22 cellular contexts compared by ENCODE assay signal in the genomic region with DNA sequence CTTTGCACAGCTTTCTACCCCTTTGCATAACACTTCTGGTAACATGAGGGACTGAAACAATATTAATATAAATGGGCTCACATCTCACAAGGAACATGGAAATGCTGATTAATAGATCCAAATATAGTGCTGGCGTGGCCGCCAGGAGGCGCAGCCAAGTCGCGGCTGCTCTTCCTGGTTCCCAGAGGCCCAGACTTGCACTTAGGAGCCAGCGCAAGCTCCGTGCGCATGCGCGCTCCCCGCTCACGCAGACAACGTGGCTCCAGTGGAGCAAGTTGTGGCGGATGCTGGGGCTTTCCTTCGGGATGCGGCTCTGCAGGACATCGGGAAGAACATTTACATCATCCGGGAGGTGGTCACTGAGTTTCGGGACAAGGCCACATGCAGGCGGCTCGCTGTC.
A peak's percentile ranks its signal among the peaks of the same experiment; 100 is the strongest.
DNase-seq lines count a peak whose midpoint lies in the region; ATAC-seq and TF ChIP-seq lines count a peak whose summit lies in the region.
"Had no signal": no experiment of that assay in that cellular context is flagged by ENCODE, and none has a peak within 500 bp of the region (broad histone marks: within the 10 kb centered on the region; RNA-seq: fewer than 3 reads in every experiment).

No MANE protein-coding gene starts in this region.

- DNase-seq in right cardiac atrium: peak in 2 of 3 donors; percentile 10 to 27
- DNase-seq in right atrium auricular region (ENCODE audit: low spot score): no peak
- DNase-seq in WTC11 (ENCODE audit: low spot score): peak; percentile 50
- DNase-seq in mesendoderm: peak; percentile 70
- DNase-seq in activated CD4-positive, alpha-beta T cell treated with anti-CD3 and anti-CD28 coated beads for 4 hours: no peak
- no peak for DNase-seq in coronary artery (ENCODE audit: low spot score)
- DNase-seq in SW480 (ENCODE audit: low spot score): no peak
- no peak for DNase-seq in stimulated activated naive CD4-positive, alpha-beta T cell (lab: John Stamatoyannopoulos, UW)
- DNase-seq: 8988T; Calu3; CD4-positive, alpha-beta memory T cell; DMS53; IMR-90; Karpas-422; MG63; NCI-H1092 treated with DMSO at 0.1 percent for 48 hours; NCI-H2081; NCI-H446 treated with DMSO at 0.1 percent for 48 hours; NCI-H69; Peyer's patch; SHP77 had no signal

- no peak overlapping the region for H3K4me3 Mint-ChIP-seq in WTC11
- H3K4me3 Mint-ChIP-seq: CD4-positive, alpha-beta memory T cell had no signal

- H3K27me3 ChIP-seq in right cardiac atrium (ENCODE audit: control insufficient read depth, insufficient read depth) (no peaks in the 10 kb centered on the region), right atrium auricular region (no peaks in the 10 kb centered on the region), mesendoderm (ENCODE audit: insufficient read depth, low read length, poor library complexity) (no peaks in the 10 kb centered on the region)
- H3K27me3 ChIP-seq: MG63, Peyer's patch had no signal

- no peak overlapping the region for H3K56ac ChIP-seq in mesendoderm (ENCODE audit: low read length)

- H3K4ac ChIP-seq in mesendoderm (ENCODE audit: low read depth, low read length): no peak overlapping the region

- no peak overlapping the region for H2BK15ac ChIP-seq in mesendoderm (replicated peaks; ENCODE audit: low read depth)

- CTCF ChIA-PET in WTC11 (lab: Charles Lee): interaction anchor here (1.0 to 3.3 kb wide), 9 partner anchors 17 to 378 kb away, joined by 3 to 23 read pairs (median 4); no protein-coding TSS in a partner anchor

- H4K8ac ChIP-seq in mesendoderm (ENCODE audit: low read depth, low read length): no peak overlapping the region

- no peak overlapping the region for H3K4me2 ChIP-seq in mesendoderm (ENCODE audit: low read length)

- H3K27ac ChIP-seq in right cardiac atrium (ENCODE audit: low read length): no peak overlapping the region
- H3K27ac ChIP-seq in right atrium auricular region: no peak overlapping the region
- no peak overlapping the region for H3K27ac ChIP-seq in mesendoderm (ENCODE audit: low read depth, low read length)
- H3K27ac ChIP-seq in coronary artery: no peak overlapping the region
- H3K27ac ChIP-seq: Peyer's patch, SK-N-MC had no signal

- no peaks in the 10 kb centered on the region for H3K79me2 ChIP-seq in mesendoderm (ENCODE audit: control insufficient read depth, insufficient read depth, low read length)

- H3K23ac ChIP-seq in mesendoderm (ENCODE audit: low read length): no peak overlapping the region

- no peaks in the 10 kb centered on the region for H3K36me3 ChIP-seq in right atrium auricular region
- no peaks in the 10 kb centered on the region for H3K36me3 ChIP-seq in mesendoderm (ENCODE audit: control insufficient read depth, insufficient read depth, low read length)
- H3K36me3 ChIP-seq: MG63, Peyer's patch had no signal

- intact Hi-C loops in right cardiac atrium (cut with DNase I): no loop called here

- H3K4me1 Mint-ChIP-seq in WTC11: peaks cover 10% of the 10 kb centered on the region
- H3K4me1 Mint-ChIP-seq: CD4-positive, alpha-beta memory T cell had no signal

- H4K5ac ChIP-seq in mesendoderm (ENCODE audit: low read length): no peak overlapping the region

- no peak overlapping the region for H2BK5ac ChIP-seq in mesendoderm (ENCODE audit: low read length)

- TF ChIP-seq CTCF in right atrium auricular region (IDR thresholded peaks at IDR 0.05) (no peak), WTC11 (IDR thresholded peaks at IDR 0.05) (peak; percentile 31; the same call in 1 of the 2 replicates), coronary artery (IDR thresholded peaks at IDR 0.05) (no peak)

- no peak overlapping the region for H2AK5ac ChIP-seq in mesendoderm (ENCODE audit: low read length)

- no peaks in the 10 kb centered on the region for H3K9me3 Mint-ChIP-seq in WTC11

- no peak for ATAC-seq in right cardiac atrium
- ATAC-seq in WTC11: peak; percentile 70

- H3K9ac ChIP-seq in mesendoderm (ENCODE audit: low read length): no peak overlapping the region

- H3K27me3 Mint-ChIP-seq in WTC11 (ENCODE audit: low read depth): peaks cover 3% of the 10 kb centered on the region
- H3K27me3 Mint-ChIP-seq: CD4-positive, alpha-beta memory T cell had no signal

- no peak overlapping the region for H3K18ac ChIP-seq in mesendoderm (ENCODE audit: low read length)

- WGBS in right cardiac atrium: 86% methylated on average over 21 of the region's 21 CpGs
- no CpG with 5 or more reads among the region's 21 CpGs for WGBS in mesendoderm (ENCODE audit: extremely low coverage, insufficient coverage, low lambda C conversion rate)

- H2BK120ac ChIP-seq in mesendoderm (ENCODE audit: low read depth, low read length): no peak overlapping the region

- no peaks in the 10 kb centered on the region for H3K9me3 ChIP-seq in right cardiac atrium (ENCODE audit: control insufficient read depth, low read length)
- no peaks in the 10 kb centered on the region for H3K9me3 ChIP-seq in right atrium auricular region
- H3K9me3 ChIP-seq: MG63, Peyer's patch had no signal

- POLR2A ChIA-PET in WTC11 (lab: Charles Lee): no interaction called here

- no peaks in the 10 kb centered on the region for H3K36me3 Mint-ChIP-seq in WTC11
- H3K36me3 Mint-ChIP-seq: CD4-positive, alpha-beta memory T cell had no signal

- H3K79me1 ChIP-seq in mesendoderm (ENCODE audit: low read length): no peaks in the 10 kb centered on the region

- H3K27ac Mint-ChIP-seq in WTC11: no peak overlapping the region
- H3K27ac Mint-ChIP-seq: CD4-positive, alpha-beta memory T cell had no signal

- no peak overlapping the region for H3K4me3 ChIP-seq in right cardiac atrium (ENCODE audit: low read length)
- H3K4me3 ChIP-seq in right atrium auricular region: no peak overlapping the region
- H3K4me3 ChIP-seq in mesendoderm (ENCODE audit: low read length): no peak overlapping the region
- H3K4me3 ChIP-seq in coronary artery: no peak overlapping the region
- H3K4me3 ChIP-seq: MG63, Peyer's patch, SK-N-MC had no signal

- H3K4me1 ChIP-seq in right cardiac atrium (ENCODE audit: control insufficient read depth, insufficient read depth, low read length) (no peaks in the 10 kb centered on the region), right atrium auricular region (peaks cover 0 to 5% of the 10 kb centered on the region in 2 donors), mesendoderm (ENCODE audit: control insufficient read depth, low read depth, low read length) (peaks cover 1% of the 10 kb centered on the region)
- H3K4me1 ChIP-seq: Peyer's patch had no signal

TF ChIP-seq in WTC11, 78 proteins besides CTCF, POLR2A, EP300 and RAD21 (continues in another document):
- TF ChIP-seq RORB (CRISPR knock-in tag; IDR thresholded peaks at IDR 0.05) (no peak), FOXK1 (CRISPR knock-in tag; IDR thresholded peaks at IDR 0.05) (no peak), NFE2L1 (CRISPR knock-in tag; IDR thresholded peaks at IDR 0.05) (no peak), ZNF671 (CRISPR knock-in tag; IDR thresholded peaks at IDR 0.05) (no peak)
- TF ChIP-seq, protein P1, sequence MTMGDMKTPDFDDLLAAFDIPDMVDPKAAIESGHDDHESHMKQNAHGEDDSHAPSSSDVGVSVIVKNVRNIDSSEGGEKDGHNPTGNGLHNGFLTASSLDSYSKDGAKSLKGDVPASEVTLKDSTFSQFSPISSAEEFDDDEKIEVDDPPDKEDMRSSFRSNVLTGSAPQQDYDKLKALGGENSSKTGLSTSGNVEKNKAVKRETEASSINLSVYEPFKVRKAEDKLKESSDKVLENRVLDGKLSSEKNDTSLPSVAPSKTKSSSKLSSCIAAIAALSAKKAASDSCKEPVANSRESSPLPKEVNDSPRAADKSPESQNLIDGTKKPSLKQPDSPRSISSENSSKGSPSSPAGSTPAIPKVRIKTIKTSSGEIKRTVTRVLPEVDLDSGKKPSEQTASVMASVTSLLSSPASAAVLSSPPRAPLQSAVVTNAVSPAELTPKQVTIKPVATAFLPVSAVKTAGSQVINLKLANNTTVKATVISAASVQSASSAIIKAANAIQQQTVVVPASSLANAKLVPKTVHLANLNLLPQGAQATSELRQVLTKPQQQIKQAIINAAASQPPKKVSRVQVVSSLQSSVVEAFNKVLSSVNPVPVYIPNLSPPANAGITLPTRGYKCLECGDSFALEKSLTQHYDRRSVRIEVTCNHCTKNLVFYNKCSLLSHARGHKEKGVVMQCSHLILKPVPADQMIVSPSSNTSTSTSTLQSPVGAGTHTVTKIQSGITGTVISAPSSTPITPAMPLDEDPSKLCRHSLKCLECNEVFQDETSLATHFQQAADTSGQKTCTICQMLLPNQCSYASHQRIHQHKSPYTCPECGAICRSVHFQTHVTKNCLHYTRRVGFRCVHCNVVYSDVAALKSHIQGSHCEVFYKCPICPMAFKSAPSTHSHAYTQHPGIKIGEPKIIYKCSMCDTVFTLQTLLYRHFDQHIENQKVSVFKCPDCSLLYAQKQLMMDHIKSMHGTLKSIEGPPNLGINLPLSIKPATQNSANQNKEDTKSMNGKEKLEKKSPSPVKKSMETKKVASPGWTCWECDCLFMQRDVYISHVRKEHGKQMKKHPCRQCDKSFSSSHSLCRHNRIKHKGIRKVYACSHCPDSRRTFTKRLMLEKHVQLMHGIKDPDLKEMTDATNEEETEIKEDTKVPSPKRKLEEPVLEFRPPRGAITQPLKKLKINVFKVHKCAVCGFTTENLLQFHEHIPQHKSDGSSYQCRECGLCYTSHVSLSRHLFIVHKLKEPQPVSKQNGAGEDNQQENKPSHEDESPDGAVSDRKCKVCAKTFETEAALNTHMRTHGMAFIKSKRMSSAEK (CRISPR knock-in tag; IDR thresholded peaks at IDR 0.05; ENCODE audit: borderline replicate concordance): no peak

Comparison
In these comparisons a context has a peak if more than half of its experiments do, and no peak if none do; other contexts are left out.
1. DNase-seq: peak in right cardiac atrium (2 of 3), WTC11 (single experiment) and mesendoderm (single experiment); none in right atrium auricular region (single experiment), activated CD4-positive, alpha-beta T cell treated with anti-CD3 and anti-CD28 coated beads for 4 hours (0 of 2), coronary artery (single experiment), SW480 (single experiment) and stimulated activated naive CD4-positive, alpha-beta T cell (0 of 6).